In the genomic region with DNA sequence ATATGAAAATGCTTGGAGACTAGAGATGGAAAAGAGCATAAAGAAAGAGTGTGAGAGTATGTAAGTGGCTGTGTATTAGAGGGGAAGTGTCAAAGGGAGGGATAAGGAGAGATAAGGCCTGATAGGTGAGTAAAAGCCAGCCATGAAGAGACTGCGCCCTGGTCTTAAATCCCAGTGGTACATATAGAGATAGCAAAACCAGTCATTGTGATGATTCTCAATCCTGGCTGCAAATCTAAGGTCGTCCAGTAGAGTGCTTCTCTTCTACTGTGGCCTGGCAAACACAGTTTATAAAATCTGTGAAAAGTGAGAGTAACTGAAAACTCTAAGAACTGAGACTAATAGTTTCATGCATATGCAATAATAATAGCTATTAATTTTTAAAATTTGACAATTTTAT, we compare ENCODE assay signal across 19 cellular contexts.
"Had no signal": no experiment of that assay in that cellular context is flagged by ENCODE, and none has a peak within 500 bp of the region (broad histone marks: within the 10 kb centered on the region; RNA-seq: fewer than 3 reads in every experiment).

No MANE protein-coding gene starts in this region.

- H3K27me3 ChIP-seq: dorsolateral prefrontal cortex, hepatocyte, right atrium auricular region, tibial artery, vagina had no signal

- H3K27me3 Mint-ChIP-seq: natural killer cell treated with Interleukin-12 subunit alpha and Interleukin-12 subunit beta and Interleukin-15 and Interleukin-18, amount 100 ng/mL, for 72 hours; progenitor cell of endocrine pancreas had no signal

- H3K9me3 ChIP-seq: right atrium auricular region, tibial artery, vagina had no signal

- ATAC-seq: activated CD4-positive, CD25-positive, alpha-beta regulatory T cell treated with anti-CD3 and anti-CD28 coated beads, Interleukin-2, amount 50 U/mL, for 24 hours; left ventricle myocardium superior; natural killer cell treated with Interleukin-12 subunit alpha and Interleukin-12 subunit beta and Interleukin-15 and Interleukin-18, amount 100 ng/mL, for 72 hours had no signal

- H3K4me1 ChIP-seq: right atrium auricular region, tibial artery, vagina had no signal

- H3K27ac Mint-ChIP-seq: natural killer cell treated with Interleukin-12 subunit alpha and Interleukin-12 subunit beta and Interleukin-15 and Interleukin-18, amount 100 ng/mL, for 72 hours; progenitor cell of endocrine pancreas had no signal

- DNase-seq: activated naive CD4-positive, alpha-beta T cell treated with Interleukin-2 at 50 U/mL for 16 hours; activated T-cell treated with anti-CD3 and anti-CD28 coated beads for 4 hours; anterior cingulate cortex; cerebellar nuclear complex; dorsolateral prefrontal cortex; kidney glomerular epithelial cell; left ventricle myocardium superior; mesenchymal stem cell; small intestine; stimulated activated CD4-positive, alpha-beta T cell treated with anti-CD3 and anti-CD28 coated beads, Interleukin-4, amount 100 ng/mL, for 24 hours; stimulated activated naive CD4-positive, alpha-beta T cell; T-helper 9 cell; tibial artery had no signal

- H3K4me3 ChIP-seq: dorsolateral prefrontal cortex, hepatocyte, right atrium auricular region, tibial artery, vagina had no signal

- H3K36me3 Mint-ChIP-seq: natural killer cell treated with Interleukin-12 subunit alpha and Interleukin-12 subunit beta and Interleukin-15 and Interleukin-18, amount 100 ng/mL, for 72 hours had no signal

- H3K4me3 Mint-ChIP-seq: natural killer cell treated with Interleukin-12 subunit alpha and Interleukin-12 subunit beta and Interleukin-15 and Interleukin-18, amount 100 ng/mL, for 72 hours had no signal

- H3K36me3 ChIP-seq: right atrium auricular region, tibial artery, vagina had no signal

- H3K27ac ChIP-seq: dorsolateral prefrontal cortex, hepatocyte, right atrium auricular region, tibial artery, vagina had no signal

- H3K9me3 Mint-ChIP-seq: natural killer cell treated with Interleukin-12 subunit alpha and Interleukin-12 subunit beta and Interleukin-15 and Interleukin-18, amount 100 ng/mL, for 72 hours had no signal
